Comparison of ENCODE assay signal across 21 cellular contexts in the genomic region with DNA sequence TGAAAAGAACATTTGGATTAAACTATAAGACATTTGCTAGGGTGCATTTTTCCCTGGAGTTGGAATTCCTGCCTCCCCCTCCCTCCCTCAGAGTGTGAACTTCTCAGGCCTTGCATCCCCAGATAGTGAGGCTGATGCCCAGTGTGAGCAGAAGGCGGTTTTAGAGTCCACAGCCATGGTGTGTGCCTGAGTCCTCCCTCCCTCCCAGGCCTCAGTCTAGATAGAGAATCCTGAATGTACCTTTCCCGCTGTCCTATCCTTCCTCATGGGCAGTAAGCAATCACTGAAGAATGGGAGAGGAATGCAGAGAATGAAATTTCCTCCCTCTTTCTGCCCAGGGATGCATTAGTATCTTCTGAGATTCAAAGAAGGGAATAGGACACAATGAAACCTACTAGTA.
DNase-seq lines count a peak whose midpoint lies in the region; ATAC-seq, FAIRE-seq and TF ChIP-seq lines count a peak whose summit lies in the region.
"Had no signal": no experiment of that assay in that cellular context is flagged by ENCODE, and none has a peak within 500 bp of the region (broad histone marks: within the 10 kb centered on the region; RNA-seq: fewer than 3 reads in every experiment).

No MANE protein-coding gene starts in this region.

- ATAC-seq in CD8-positive, alpha-beta T cell = no peak
- ATAC-seq in psoas muscle (no peak), GM18873 (IDR thresholded peaks at IDR 0.05; ENCODE audit: low FRiP score, unreplicated experiment) (no peak), HG03439 (IDR thresholded peaks at IDR 0.05; ENCODE audit: unreplicated experiment) (no peak)

- no peak for DNase-seq in CD8-positive, alpha-beta T cell
- DNase-seq in NT2/D1 (ENCODE audit: low read depth, low spot score) (peak; percentile 5), endothelial cell of umbilical vein (ENCODE audit: low read depth, low spot score) (no peak), psoas muscle (no peak), WERI-Rb-1 (no peak)
- no peak for DNase-seq in activated CD8-positive, alpha-beta memory T cell treated with anti-CD3 and anti-CD28 coated beads, Interleukin-2, amount 50 U/mL, for 48 hours
- DNase-seq: DMS79, HFFc6, NCI-H1436, NCI-H2029, NCI-H345, NCI-H526, PC-9, SJCRH30 had no signal

- no peaks in the 10 kb centered on the region for H4K20me1 ChIP-seq in endothelial cell of umbilical vein (replicated peaks; ENCODE audit: control insufficient read depth, extremely low read depth, insufficient read depth, low read length)
- H4K20me1 ChIP-seq: BLaER1 treated with 17β-estradiol and CSF1 and Interleukin-3, amounts not matched to agents 10 nM and 100 nM had no signal

- no peak overlapping the region for H3K4me3 Mint-ChIP-seq in CD8-positive, alpha-beta T cell
- H3K4me3 Mint-ChIP-seq: HFFc6 had no signal

- H2AFZ ChIP-seq in endothelial cell of umbilical vein (ENCODE audit: low read depth, low read length) = no peak overlapping the region
- H2AFZ ChIP-seq: PC-9 had no signal

- H3K4me3 ChIP-seq in CD8-positive, alpha-beta T cell (ENCODE audit: low read depth, low read length) = no peak overlapping the region
- H3K4me3 ChIP-seq in NT2/D1 (ENCODE audit: insufficient read length, low read depth) (no peak overlapping the region), endothelial cell of umbilical vein (replicated peaks in 1 of 3; ENCODE audit: insufficient read depth in 1 of 3, low read depth in 1 of 3, low read length in 3 of 3) (no peak overlapping the region), psoas muscle (no peak overlapping the region), WERI-Rb-1 (ENCODE audit: low read depth, low read length) (no peak overlapping the region)
- H3K4me3 ChIP-seq: BLaER1 treated with 17β-estradiol and CSF1 and Interleukin-3, amounts not matched to agents 10 nM and 100 nM; PC-9; SJCRH30 had no signal

- no peaks in the 10 kb centered on the region for H3K9me3 Mint-ChIP-seq in CD8-positive, alpha-beta T cell
- H3K9me3 Mint-ChIP-seq: HFFc6 had no signal

- no peaks in the 10 kb centered on the region for H3K27me3 Mint-ChIP-seq in CD8-positive, alpha-beta T cell (ENCODE audit: low read depth)

- POLR2A ChIA-PET in CD8-positive, alpha-beta T cell (lab: Charles Lee) = no interaction called here
- POLR2A ChIA-PET in endothelial cell of umbilical vein (lab: Charles Lee) = no interaction called here

- H3K4me2 ChIP-seq in endothelial cell of umbilical vein (ENCODE audit: insufficient read depth, low read length) = no peak overlapping the region
- H3K4me2 ChIP-seq: BLaER1 treated with 17β-estradiol and CSF1 and Interleukin-3, amounts not matched to agents 10 nM and 100 nM; PC-9 had no signal

- no peak for FAIRE-seq in endothelial cell of umbilical vein (lab: Jason Lieb, UNC)
- FAIRE-seq: GM12892, GM18507 had no signal

- no peaks in the 10 kb centered on the region for H3K9me1 ChIP-seq in endothelial cell of umbilical vein (replicated peaks; ENCODE audit: control insufficient read depth, extremely low read depth, insufficient read depth, low read length)

- H3K27ac Mint-ChIP-seq in CD8-positive, alpha-beta T cell = peak overlapping the region; percentile 41
- H3K27ac Mint-ChIP-seq: HFFc6 had no signal

- intact Hi-C loops in CD8-positive, alpha-beta T cell (cut with DNase I, micrococcal nuclease) = no loop called here
- intact Hi-C loops in endothelial cell of umbilical vein (cut with micrococcal nuclease) (loop anchor here (1.0 kb wide), 2 partner anchors 101 to 108 kb away; a partner anchor contains a TSS), psoas muscle (cut with DNase I) (no loop called here)

- peaks cover 13% of the 10 kb centered on the region for H3K36me3 ChIP-seq in CD8-positive, alpha-beta T cell (ENCODE audit: insufficient read depth, low read length)
- H3K36me3 ChIP-seq in NT2/D1 (ENCODE audit: insufficient read depth, insufficient read length, low read length) (peaks cover 5% of the 10 kb centered on the region), endothelial cell of umbilical vein (ENCODE audit: control insufficient read depth in 2 of 2, extremely low read depth in 1 of 2, insufficient read depth in 2 of 2, low read length in 2 of 2) (no peaks in the 10 kb centered on the region), psoas muscle (ENCODE audit: insufficient read depth in 1 of 2, low read depth in 1 of 2) (no peaks in the 10 kb centered on the region), WERI-Rb-1 (peaks cover 31% of the 10 kb centered on the region)
- H3K36me3 ChIP-seq: BLaER1 treated with 17β-estradiol and CSF1 and Interleukin-3, amounts not matched to agents 10 nM and 100 nM; SJCRH30 had no signal

- no TSS peak for BruUV-seq in endothelial cell of umbilical vein (replicated peaks; lab: Mats Ljungman, UMichigan)

- 85 to 94% (median 94%) methylated on average over 2 of the region's 2 CpGs for WGBS in psoas muscle, 3 donors

- no peaks in the 10 kb centered on the region for H3K9me3 ChIP-seq in CD8-positive, alpha-beta T cell (ENCODE audit: low read length)
- no peaks in the 10 kb centered on the region for H3K9me3 ChIP-seq in NT2/D1 (ENCODE audit: insufficient read depth, low read length)
- no peaks in the 10 kb centered on the region for H3K9me3 ChIP-seq in endothelial cell of umbilical vein (replicated peaks; ENCODE audit: control insufficient read depth, insufficient read depth, low read length)
- no peaks in the 10 kb centered on the region for H3K9me3 ChIP-seq in psoas muscle
- H3K9me3 ChIP-seq in WERI-Rb-1 (ENCODE audit: severe bottlenecking) = no peaks in the 10 kb centered on the region
- H3K9me3 ChIP-seq: SJCRH30 had no signal

- H3K27me3 ChIP-seq in CD8-positive, alpha-beta T cell (ENCODE audit: insufficient read depth, low read length) = no peaks in the 10 kb centered on the region
- H3K27me3 ChIP-seq in NT2/D1 (ENCODE audit: insufficient read depth, insufficient read length) (no peaks in the 10 kb centered on the region), endothelial cell of umbilical vein (ENCODE audit: control insufficient read depth in 2 of 2, insufficient read depth in 2 of 2, low read length in 2 of 2) (no peaks in the 10 kb centered on the region), psoas muscle (ENCODE audit: insufficient read depth in 3 of 3, low read length in 2 of 3) (no peaks in the 10 kb centered on the region), WERI-Rb-1 (ENCODE audit: insufficient read depth, low read depth, severe bottlenecking) (no peaks in the 10 kb centered on the region)
- H3K27me3 ChIP-seq: BLaER1 treated with 17β-estradiol and CSF1 and Interleukin-3, amounts not matched to agents 10 nM and 100 nM; SJCRH30 had no signal

- H3K4me1 Mint-ChIP-seq in CD8-positive, alpha-beta T cell (ENCODE audit: low read depth) = peaks cover 29% of the 10 kb centered on the region

- H3K79me2 ChIP-seq in endothelial cell of umbilical vein (ENCODE audit: control insufficient read depth, insufficient read depth, low read length) = no peaks in the 10 kb centered on the region

- CTCF ChIA-PET in CD8-positive, alpha-beta T cell (lab: Charles Lee) = no interaction called here
- CTCF ChIA-PET in endothelial cell of umbilical vein (lab: Charles Lee) = no interaction called here

- dilution Hi-C loops in endothelial cell of umbilical vein (cut with MboI; ENCODE audit: extremely low pct_ligation_motif_present, low sequenced_read_pairs) = no loop called here

- peaks cover 63% of the 10 kb centered on the region for H3K36me3 Mint-ChIP-seq in CD8-positive, alpha-beta T cell

- no peaks in the 10 kb centered on the region for H3K4me1 ChIP-seq in CD8-positive, alpha-beta T cell (ENCODE audit: insufficient read depth, low read length)
- H3K4me1 ChIP-seq in NT2/D1 (ENCODE audit: insufficient read depth, insufficient read length) (no peaks in the 10 kb centered on the region), endothelial cell of umbilical vein (ENCODE audit: control insufficient read depth, extremely low read depth, insufficient read depth, low read length) (peaks cover 8% of the 10 kb centered on the region), psoas muscle (no peaks in the 10 kb centered on the region)
- H3K4me1 ChIP-seq: BLaER1 treated with 17β-estradiol and CSF1 and Interleukin-3, amounts not matched to agents 10 nM and 100 nM; SJCRH30 had no signal

- H3K9ac ChIP-seq in NT2/D1 (ENCODE audit: insufficient read length, low read depth) (no peak overlapping the region), endothelial cell of umbilical vein (replicated peaks; ENCODE audit: extremely low read depth, insufficient read depth, low read length) (no peak overlapping the region)
- H3K9ac ChIP-seq: BLaER1 treated with 17β-estradiol and CSF1 and Interleukin-3, amounts not matched to agents 10 nM and 100 nM had no signal

- TF ChIP-seq POLR2A in endothelial cell of umbilical vein (IDR thresholded peaks at IDR 0.05; ENCODE audit: low read depth, low read length) = no peak

- TF ChIP-seq CTCF in CD8-positive, alpha-beta T cell (IDR thresholded peaks at IDR 0.05) = no peak
- no peak for TF ChIP-seq CTCF in endothelial cell of umbilical vein (IDR thresholded peaks at IDR 0.05; ENCODE audit: extremely low read depth in 1 of 2, insufficient read depth in 1 of 2, low read depth in 1 of 2, low read length in 2 of 2)
- TF ChIP-seq CTCF in psoas muscle (IDR thresholded peaks at IDR 0.05) = no peak
- TF ChIP-seq CTCF in WERI-Rb-1 (IDR thresholded peaks at IDR 0.05; ENCODE audit: low read depth, low read length) = no peak

- no peak overlapping the region for H3K27ac ChIP-seq in CD8-positive, alpha-beta T cell (ENCODE audit: low read depth, low read length)
- H3K27ac ChIP-seq in endothelial cell of umbilical vein (ENCODE audit: insufficient read depth, low read depth, low read length) (peak overlapping the region; percentile 24), psoas muscle (peak overlapping the region; percentile 67), WERI-Rb-1 (no peak overlapping the region)
- H3K27ac ChIP-seq: BLaER1 treated with 17β-estradiol and CSF1 and Interleukin-3, amounts not matched to agents 10 nM and 100 nM; HL-60; PC-9; RWPE1; SJCRH30 had no signal

TF ChIP-seq in endothelial cell of umbilical vein, 7 proteins besides CTCF, POLR2A, EP300 and RAD21:
- TF ChIP-seq, protein P1, sequence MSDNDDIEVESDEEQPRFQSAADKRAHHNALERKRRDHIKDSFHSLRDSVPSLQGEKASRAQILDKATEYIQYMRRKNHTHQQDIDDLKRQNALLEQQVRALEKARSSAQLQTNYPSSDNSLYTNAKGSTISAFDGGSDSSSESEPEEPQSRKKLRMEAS (IDR thresholded peaks at IDR 0.05; ENCODE audit: insufficient read depth, insufficient read length) = no peak
- TF ChIP-seq EZH2 (IDR thresholded peaks at IDR 0.05; ENCODE audit: borderline replicate concordance, low read depth, low read length, severe bottlenecking) = no peak

Comparison
In these comparisons a context has a peak if more than half of its experiments do, and no peak if none do; other contexts are left out.
1. H3K27ac ChIP-seq: peak in endothelial cell of umbilical vein (single experiment) and psoas muscle (single experiment); none in CD8-positive, alpha-beta T cell (single experiment) and WERI-Rb-1 (single experiment).